ENCODE assay signal across 8 cellular contexts in the genomic region with DNA sequence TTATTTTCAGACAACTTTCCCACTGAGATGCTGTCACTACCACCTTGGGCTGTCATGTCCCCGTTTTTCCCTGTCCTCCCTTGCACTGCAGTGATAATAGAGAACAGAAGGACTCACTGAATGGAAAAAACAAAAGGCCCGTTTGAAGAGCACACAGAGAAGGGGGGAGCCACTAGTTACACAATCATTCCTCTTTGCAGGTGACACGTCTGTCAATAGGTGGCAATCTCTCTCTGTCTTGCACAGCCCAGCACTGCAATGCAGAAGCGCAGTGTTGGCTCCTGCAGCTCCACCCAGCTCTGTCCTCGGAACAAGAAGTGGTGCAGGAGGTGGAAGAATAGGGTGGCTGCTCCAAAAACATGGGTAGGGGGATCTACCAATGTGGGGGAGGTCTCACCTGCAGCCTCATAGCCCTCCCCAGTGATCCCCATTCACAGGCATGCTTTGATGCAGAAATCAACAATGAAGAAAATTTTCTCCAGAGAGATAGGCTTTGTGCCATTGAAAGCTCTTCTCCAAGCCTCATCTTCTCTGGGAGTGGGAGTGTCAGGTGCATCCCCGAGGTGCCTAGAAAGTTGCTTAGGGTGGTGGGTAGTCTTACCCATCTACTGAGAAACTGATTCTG. TPM values are rescaled to one million over a fixed set of nuclear protein-coding genes. Genes with fewer than 3 reads are reported as not detected.
DNase-seq lines count a peak whose midpoint lies in the region; ATAC-seq and TF ChIP-seq lines count a peak whose summit lies in the region.

No MANE protein-coding gene starts in this region.

- H3K27me3 Mint-ChIP-seq in activated B cell treated with CpG ODN at 0.5 μM for 24 hours: no peaks in the 10 kb centered on the region

- H3K4me3 ChIP-seq in parathyroid adenoma (ENCODE audit: low read depth, low read length): no peak overlapping the region

- H3K4me3 Mint-ChIP-seq in activated B cell treated with CpG ODN at 0.5 μM for 24 hours: no peak overlapping the region

- no peaks in the 10 kb centered on the region for H3K27me3 ChIP-seq in foreskin keratinocyte
- no peaks in the 10 kb centered on the region for H3K27me3 ChIP-seq in parathyroid adenoma (ENCODE audit: control insufficient read depth, insufficient read depth, low read length)

- peak; percentile 59 for ATAC-seq in GM18505 (IDR thresholded peaks at IDR 0.05; ENCODE audit: unreplicated experiment)
- ATAC-seq in HG03045 (IDR thresholded peaks at IDR 0.05; ENCODE audit: unreplicated experiment): peak; percentile 46
- peak; percentile 30 for ATAC-seq in activated B cell treated with CpG ODN at 0.5 μM for 24 hours (ENCODE audit: low read depth)
- peak; percentile 65 for ATAC-seq in foreskin keratinocyte

- TF ChIP-seq POLR2A in GM18505 (IDR thresholded peaks at IDR 0.05; ENCODE audit: borderline replicate concordance, extremely low read depth, insufficient read depth, insufficient read length): no peak

- H2AFZ ChIP-seq in parathyroid adenoma: no peak overlapping the region

- TF ChIP-seq CTCF in activated B cell treated with CpG ODN at 0.5 μM for 24 hours (IDR thresholded peaks at IDR 0.05) (no peak), foreskin keratinocyte (conservative IDR thresholded peaks at IDR 0.05) (peak; percentile 77), parathyroid adenoma (IDR thresholded peaks at IDR 0.05) (peak; percentile 67)

- H3K4me2 ChIP-seq in parathyroid adenoma (ENCODE audit: low read length): no peak overlapping the region

- no peaks in the 10 kb centered on the region for H3K79me2 ChIP-seq in parathyroid adenoma

- no peak overlapping the region for H3K27ac Mint-ChIP-seq in activated B cell treated with CpG ODN at 0.5 μM for 24 hours

- POLR2A ChIA-PET in activated B cell treated with CpG ODN at 0.5 μM for 24 hours (lab: Charles Lee): no interaction called here

- no peak overlapping the region for H3K9ac ChIP-seq in parathyroid adenoma

- H3K36me3 Mint-ChIP-seq in activated B cell treated with CpG ODN at 0.5 μM for 24 hours (ENCODE audit: low read depth): no peaks in the 10 kb centered on the region

- intact Hi-C loops in activated B cell treated with CpG ODN at 0.5 μM for 24 hours (cut with micrococcal nuclease): loop anchor here (5.0 kb wide), 2 partner anchors 178 to 323 kb away; a partner anchor contains a TSS

- no peaks in the 10 kb centered on the region for H3K4me1 ChIP-seq in foreskin keratinocyte
- peaks cover 14% of the 10 kb centered on the region for H3K4me1 ChIP-seq in parathyroid adenoma

- no peak overlapping the region for H3K27ac ChIP-seq in foreskin keratinocyte
- no peak overlapping the region for H3K27ac ChIP-seq in parathyroid adenoma

- no peaks in the 10 kb centered on the region for H3K36me3 ChIP-seq in parathyroid adenoma (ENCODE audit: control insufficient read depth, insufficient read depth, low read length)

- DNase-seq in AML-193 (lab: John Stamatoyannopoulos, UW) (peak; percentile 84 to 86), NCI-H2029 (lab: John Stamatoyannopoulos, UW) (peak; percentile 77), activated B cell treated with CpG ODN at 0.5 μM for 24 hours (no peak), foreskin keratinocyte (peak; percentile 20 to 49), NCI-H226 (no peak)

- H3K9me3 Mint-ChIP-seq in activated B cell treated with CpG ODN at 0.5 μM for 24 hours: no peaks in the 10 kb centered on the region

- no peaks in the 10 kb centered on the region for H3K9me3 ChIP-seq in parathyroid adenoma (ENCODE audit: control insufficient read depth, low read length)

- peaks cover 16% of the 10 kb centered on the region for H3K4me1 Mint-ChIP-seq in activated B cell treated with CpG ODN at 0.5 μM for 24 hours

- CTCF ChIA-PET in activated B cell treated with CpG ODN at 0.5 μM for 24 hours (lab: Charles Lee): interaction anchor here (0.6 to 4.9 kb wide), 5 partner anchors 16 to 527 kb away, joined by 3 to 112 read pairs (median 15); a partner anchor contains a TSS

RNA-seq across cellular contexts. Expression of a gene that starts 31.8 kb away (rescaled TPM):
- not detected in 2 replicates for total RNA-seq in activated B cell treated with CpG ODN at 0.5 μM for 24 hours
- total RNA-seq in foreskin keratinocyte: 86.4 and 89.3 TPM in 2 replicates
- 29.5 and 32.3 TPM in 2 replicates for polyA plus RNA-seq in foreskin keratinocyte

Comparison
In these comparisons a context has a peak if more than half of its experiments do, and no peak if none do; other contexts are left out.
1. DNase-seq: peak in AML-193 (2 of 2), NCI-H2029 (single experiment) and foreskin keratinocyte (2 of 2); none in activated B cell treated with CpG ODN at 0.5 μM for 24 hours (single experiment) and NCI-H226 (single experiment).
2. RNA of a gene that starts 31.8 kb away (total RNA-seq): 86.4 to 89.3 TPM in foreskin keratinocyte; not detected in activated B cell treated with CpG ODN at 0.5 μM for 24 hours; every median in the first group is over 10 times any median in the second.
3. Peak in every context shown above with its lines, with median percentiles within 50 percentile points of each other: ATAC-seq.